ENCODE assay signal across 19 cellular contexts in the genomic region with DNA sequence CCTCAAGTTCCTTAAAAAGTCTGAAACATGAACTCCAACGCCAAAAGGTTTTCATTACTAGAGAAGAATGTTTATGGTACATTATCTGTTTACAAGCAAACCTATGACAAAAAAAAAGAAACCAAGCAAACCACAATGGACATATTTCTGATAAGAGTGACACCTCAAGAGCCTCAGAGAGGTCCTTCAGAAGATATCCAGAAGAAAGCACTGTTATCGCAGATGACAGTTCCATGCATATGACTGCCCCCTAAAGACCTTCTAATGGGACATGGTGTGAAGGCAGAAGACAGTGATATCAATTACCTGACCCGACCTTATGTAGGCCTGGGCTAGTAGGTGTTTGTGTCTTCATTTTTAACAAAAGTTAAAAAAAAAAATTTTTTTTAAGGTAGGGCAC. TPM values are rescaled to one million over a fixed set of nuclear protein-coding genes. Genes with fewer than 3 reads are reported as not detected.
DNase-seq lines count a peak whose midpoint lies in the region; ATAC-seq and TF ChIP-seq lines count a peak whose summit lies in the region.
"Had no signal": no experiment of that assay in that cellular context is flagged by ENCODE, and none has a peak within 500 bp of the region (broad histone marks: within the 10 kb centered on the region; RNA-seq: fewer than 3 reads in every experiment).

No MANE protein-coding gene starts in this region.

- no peaks in the 10 kb centered on the region for H3K36me3 ChIP-seq in neural progenitor cell
- no peaks in the 10 kb centered on the region; the same call in 1 of the 2 replicates for H3K36me3 ChIP-seq in H7 (replicated peaks; ENCODE audit: control insufficient read depth, insufficient read depth, low read length)
- H3K36me3 ChIP-seq: right atrium auricular region, uterus had no signal

- peaks cover 19% of the 10 kb centered on the region for H3F3A ChIP-seq in neural progenitor cell (ENCODE audit: low read depth)

- H3K27ac Mint-ChIP-seq in activated naive CD8-positive, alpha-beta T cell treated with anti-CD3 and anti-CD28 coated beads for 36 hours = no peak overlapping the region
- no peak overlapping the region for H3K27ac Mint-ChIP-seq in neural progenitor cell
- H3K27ac Mint-ChIP-seq: activated CD4-positive, alpha-beta memory T cell treated with anti-CD3 and anti-CD28 coated beads, Interleukin-2, amount 10 ng/mL, durations not matched to agents 7 days and 5 days had no signal

- H4K20me1 ChIP-seq in neural progenitor cell (ENCODE audit: low read depth) = peaks cover 71% of the 10 kb centered on the region

- H3K9ac ChIP-seq in neural progenitor cell = no peak overlapping the region

- no peaks in the 10 kb centered on the region for H3K27me3 Mint-ChIP-seq in activated T-cell treated with anti-CD3 and anti-CD28 coated beads, Interleukin-2, amount 50 U/mL, for 4 hours (ENCODE audit: low read depth)
- H3K27me3 Mint-ChIP-seq in activated naive CD8-positive, alpha-beta T cell treated with anti-CD3 and anti-CD28 coated beads for 36 hours = no peaks in the 10 kb centered on the region
- H3K27me3 Mint-ChIP-seq in neural progenitor cell (ENCODE audit: insufficient read depth, low read depth) = no peaks in the 10 kb centered on the region
- H3K27me3 Mint-ChIP-seq: activated CD4-positive, alpha-beta memory T cell treated with anti-CD3 and anti-CD28 coated beads, Interleukin-2, amount 10 ng/mL, durations not matched to agents 7 days and 5 days had no signal

- peak overlapping the region; percentile 4 for H3K4me3 Mint-ChIP-seq in activated T-cell treated with anti-CD3 and anti-CD28 coated beads, Interleukin-2, amount 50 U/mL, for 4 hours
- peak overlapping the region; percentile 14 for H3K4me3 Mint-ChIP-seq in activated naive CD8-positive, alpha-beta T cell treated with anti-CD3 and anti-CD28 coated beads for 36 hours
- no peak overlapping the region for H3K4me3 Mint-ChIP-seq in neural progenitor cell
- H3K4me3 Mint-ChIP-seq: activated CD4-positive, alpha-beta memory T cell treated with anti-CD3 and anti-CD28 coated beads, Interleukin-2, amount 10 ng/mL, durations not matched to agents 7 days and 5 days had no signal

- H3K36me3 Mint-ChIP-seq in activated T-cell treated with anti-CD3 and anti-CD28 coated beads, Interleukin-2, amount 50 U/mL, for 4 hours (ENCODE audit: insufficient read depth) = peaks cover 10% of the 10 kb centered on the region
- peaks cover 26% of the 10 kb centered on the region for H3K36me3 Mint-ChIP-seq in activated naive CD8-positive, alpha-beta T cell treated with anti-CD3 and anti-CD28 coated beads for 36 hours
- peaks cover 10% of the 10 kb centered on the region for H3K36me3 Mint-ChIP-seq in neural progenitor cell

- peaks cover 13% of the 10 kb centered on the region for H3K4me1 ChIP-seq in neural progenitor cell
- H3K4me1 ChIP-seq: foreskin keratinocyte, uterus had no signal

- H3K4me3 ChIP-seq in NB4 (ENCODE audit: low read depth, low read length) (peak overlapping the region; percentile 32), neural progenitor cell (no peak overlapping the region), H7 (ENCODE audit: insufficient read depth, low read depth, low read length) (no peak overlapping the region)
- H3K4me3 ChIP-seq: right atrium auricular region, uterus had no signal

- no peak for TF ChIP-seq POLR2A in NB4 (IDR thresholded peaks at IDR 0.05; ENCODE audit: extremely low read depth, insufficient read length)

- H3K9me3 Mint-ChIP-seq in activated T-cell treated with anti-CD3 and anti-CD28 coated beads, Interleukin-2, amount 50 U/mL, for 4 hours = no peaks in the 10 kb centered on the region
- H3K9me3 Mint-ChIP-seq in activated naive CD8-positive, alpha-beta T cell treated with anti-CD3 and anti-CD28 coated beads for 36 hours = no peaks in the 10 kb centered on the region
- no peaks in the 10 kb centered on the region for H3K9me3 Mint-ChIP-seq in neural progenitor cell
- H3K9me3 Mint-ChIP-seq: activated CD4-positive, alpha-beta memory T cell treated with anti-CD3 and anti-CD28 coated beads, Interleukin-2, amount 10 ng/mL, durations not matched to agents 7 days and 5 days had no signal

- no peak for ATAC-seq in activated T-cell treated with anti-CD3 and anti-CD28 coated beads, Interleukin-2, amount 50 U/mL, for 4 hours
- ATAC-seq in HG03565 (IDR thresholded peaks at IDR 0.05; ENCODE audit: unreplicated experiment) = no peak
- ATAC-seq: foreskin keratinocyte had no signal

- H3K4me1 Mint-ChIP-seq in activated T-cell treated with anti-CD3 and anti-CD28 coated beads, Interleukin-2, amount 50 U/mL, for 4 hours (ENCODE audit: low read depth) = peaks cover 39% of the 10 kb centered on the region
- H3K4me1 Mint-ChIP-seq in activated naive CD8-positive, alpha-beta T cell treated with anti-CD3 and anti-CD28 coated beads for 36 hours = peaks cover 42% of the 10 kb centered on the region
- H3K4me1 Mint-ChIP-seq in neural progenitor cell = peaks cover 23% of the 10 kb centered on the region

- no peak for DNase-seq in activated T-cell treated with anti-CD3 and anti-CD28 coated beads, Interleukin-2, amount 50 U/mL, for 4 hours
- DNase-seq in activated T-cell treated with anti-CD3 and anti-CD28 coated beads, Interleukin-2, amount 50 U/mL, for 1 hour = no peak
- peak; percentile 37 for DNase-seq in NB4 (ENCODE audit: low read depth)
- no peak for DNase-seq in activated naive CD8-positive, alpha-beta T cell treated with anti-CD3 and anti-CD28 coated beads for 36 hours
- DNase-seq in neural progenitor cell (ENCODE audit: low spot score) = no peak
- DNase-seq in stimulated activated CD4-positive, alpha-beta T cell treated with anti-CD3 and anti-CD28 coated beads, Interleukin-2, amount 100 ng/mL, for 24 hours = no peak
- DNase-seq in H7 = no peak
- DNase-seq: activated CD4-positive, alpha-beta memory T cell treated with anti-CD3 and anti-CD28 coated beads, Interleukin-2, amount 10 ng/mL, durations not matched to agents 7 days and 5 days; activated gamma-delta T cell; foreskin keratinocyte; kidney glomerular epithelial cell; MM.1S; NCI-H187; NCI-H345; NK-92 treated with Interleukin-12 subunit alpha and Interleukin-12 subunit beta, amount 100 ng/mL, for 24 hours; Right ventricle myocardium superior; uterus had no signal

- H3K27ac ChIP-seq in neural progenitor cell = no peak overlapping the region
- H3K27ac ChIP-seq: foreskin keratinocyte, right atrium auricular region, uterus had no signal

- H2AFZ ChIP-seq in neural progenitor cell (replicated peaks) = no peak overlapping the region

- peaks cover 72% of the 10 kb centered on the region for H3K79me2 ChIP-seq in neural progenitor cell (ENCODE audit: low read depth)

- H3K27me3 ChIP-seq in neural progenitor cell (no peaks in the 10 kb centered on the region), H7 (ENCODE audit: control insufficient read depth, insufficient read depth, low read length) (no peaks in the 10 kb centered on the region)
- H3K27me3 ChIP-seq: foreskin keratinocyte, right atrium auricular region, uterus had no signal

- H3K4me2 ChIP-seq in neural progenitor cell = peak overlapping the region; percentile 31

- no peaks in the 10 kb centered on the region for H3K9me3 ChIP-seq in neural progenitor cell (ENCODE audit: low read depth)
- H3K9me3 ChIP-seq: right atrium auricular region, uterus had no signal

- TF ChIP-seq CTCF in NB4 (IDR thresholded peaks at IDR 0.05; ENCODE audit: low read depth, low read length) = no peak
- no peak for TF ChIP-seq CTCF in neural progenitor cell (IDR thresholded peaks at IDR 0.05)

RNA-seq across cellular contexts. Expression of a gene that starts 3.1 kb away (rescaled TPM):
- total RNA-seq in activated T-cell treated with anti-CD3 and anti-CD28 coated beads, Interleukin-2, amount 50 U/mL, for 4 hours = 10 to 100 TPM; 56.2 to 69.1 (median 68.3) TPM
- 10 to 100 TPM; 54.9 to 64.8 TPM for total RNA-seq in activated naive CD8-positive, alpha-beta T cell treated with anti-CD3 and anti-CD28 coated beads for 36 hours
- 39.7 and 80.3 TPM in 2 replicates for total RNA-seq in neural progenitor cell (ENCODE audit: low replicate concordance)
- 127 and 142 TPM in 2 replicates for total RNA-seq in H7 (2014; rRNA removed; shearing (Covaris generic))

RNA-seq across cellular contexts. Expression of a gene that starts 34.8 kb away (rescaled TPM):
- under 1 TPM; 0.24 to 0.43 (median 0.38) TPM for total RNA-seq in activated T-cell treated with anti-CD3 and anti-CD28 coated beads, Interleukin-2, amount 50 U/mL, for 4 hours
- under 1 TPM; 0.27 to 0.36 TPM for total RNA-seq in activated naive CD8-positive, alpha-beta T cell treated with anti-CD3 and anti-CD28 coated beads for 36 hours
- 2.8 and 5.0 TPM in 2 replicates for total RNA-seq in neural progenitor cell (ENCODE audit: low replicate concordance)
- 2.2 and 2.3 TPM in 2 replicates for total RNA-seq in H7 (2014; rRNA removed; shearing (Covaris generic))
- total RNA-seq: activated CD4-positive, alpha-beta memory T cell treated with anti-CD3 and anti-CD28 coated beads, Interleukin-2, amount 10 ng/mL, durations not matched to agents 7 days and 5 days had no signal
